ENCODE assay signal across 8 cellular contexts in genomic region chr6:90284745-90285481, GRCh38. TPM values are rescaled to one million over a fixed set of nuclear protein-coding genes. Genes with fewer than 3 reads are reported as not detected.
DNase-seq lines count a peak whose midpoint lies in the region; ATAC-seq and TF ChIP-seq lines count a peak whose summit lies in the region.

No MANE protein-coding gene starts in this region.

- no peaks in the 10 kb centered on the region for H3K27me3 ChIP-seq in ectodermal cell (ENCODE audit: control insufficient read depth, insufficient read depth, low read length, poor library complexity, severe bottlenecking)

- H3K4me1 ChIP-seq in ectodermal cell (ENCODE audit: control insufficient read depth, insufficient read depth, low read length): peaks cover 37% of the 10 kb centered on the region

- H3K27me3 Mint-ChIP-seq in activated CD4-positive, alpha-beta T cell treated with anti-CD3 and anti-CD28 coated beads, Interleukin-2, amount 10 ng/mL, durations not matched to agents 24 days and 14 days: no peaks in the 10 kb centered on the region
- no peaks in the 10 kb centered on the region for H3K27me3 Mint-ChIP-seq in naive thymus-derived CD8-positive, alpha-beta T cell

- intact Hi-C loops in activated CD4-positive, alpha-beta T cell treated with anti-CD3 and anti-CD28 coated beads, Interleukin-2, amount 10 ng/mL, durations not matched to agents 24 days and 14 days (cut with micrococcal nuclease): loop anchor here (1.0 to 10.0 kb wide), 17 partner anchors 11 to 460 kb away; partner anchors contain the start of genes BACH2 and CASP8AP2

- H3K27ac Mint-ChIP-seq in activated CD4-positive, alpha-beta T cell treated with anti-CD3 and anti-CD28 coated beads, Interleukin-2, amount 10 ng/mL, durations not matched to agents 24 days and 14 days: peak overlapping the region; percentile 94
- peak overlapping the region; percentile 89 to 99 (median 94) for H3K27ac Mint-ChIP-seq in naive thymus-derived CD8-positive, alpha-beta T cell

- POLR2A ChIA-PET in naive thymus-derived CD8-positive, alpha-beta T cell (lab: Charles Lee): interaction anchor here (0.6 to 6.9 kb wide), 22 partner anchors 8 to 344 kb away, joined by 3 to 97 read pairs (median 4); partner anchors contain the start of gene BACH2

- no peak overlapping the region for H3K27ac ChIP-seq in ectodermal cell (ENCODE audit: insufficient read depth, low read depth, low read length, poor library complexity, severe bottlenecking)

- no peaks in the 10 kb centered on the region for H3K9me3 ChIP-seq in ectodermal cell (ENCODE audit: control insufficient read depth, low read length)

- peaks cover 77% of the 10 kb centered on the region for H3K4me1 Mint-ChIP-seq in activated CD4-positive, alpha-beta T cell treated with anti-CD3 and anti-CD28 coated beads, Interleukin-2, amount 10 ng/mL, durations not matched to agents 24 days and 14 days
- H3K4me1 Mint-ChIP-seq in naive thymus-derived CD8-positive, alpha-beta T cell: peaks cover 53 to 93% (median 90%) of the 10 kb centered on the region in 4 donors

- H3K36me3 Mint-ChIP-seq in activated CD4-positive, alpha-beta T cell treated with anti-CD3 and anti-CD28 coated beads, Interleukin-2, amount 10 ng/mL, durations not matched to agents 24 days and 14 days (ENCODE audit: low read depth): peaks cover 51% of the 10 kb centered on the region
- peaks cover 0 to 19% (median 3%) of the 10 kb centered on the region in 3 donors for H3K36me3 Mint-ChIP-seq in naive thymus-derived CD8-positive, alpha-beta T cell

- ATAC-seq in HG02885 (IDR thresholded peaks at IDR 0.05; ENCODE audit: poor library complexity, unreplicated experiment): peak; percentile 88
- peak; percentile 2 to 24 for ATAC-seq in naive thymus-derived CD8-positive, alpha-beta T cell

- H3K4me3 Mint-ChIP-seq in activated CD4-positive, alpha-beta T cell treated with anti-CD3 and anti-CD28 coated beads, Interleukin-2, amount 10 ng/mL, durations not matched to agents 24 days and 14 days: peak overlapping the region; percentile 87
- H3K4me3 Mint-ChIP-seq in naive thymus-derived CD8-positive, alpha-beta T cell: peak overlapping the region; percentile 76 to 95 (median 86)

- H3K36me3 ChIP-seq in ectodermal cell (ENCODE audit: control insufficient read depth, insufficient read depth, low read length): no peaks in the 10 kb centered on the region

- H3K4me3 ChIP-seq in ectodermal cell (ENCODE audit: insufficient read depth, low read depth, low read length): peak overlapping the region; percentile 4

- WGBS in ectodermal cell, 2 experiments: 60 to 64% methylated on average over 7 of the region's 7 CpGs

- peak; percentile 83 for DNase-seq in activated CD4-positive, alpha-beta T cell treated with anti-CD3 and anti-CD28 coated beads, Interleukin-2, amount 10 ng/mL, durations not matched to agents 24 days and 14 days
- DNase-seq in activated CD4-positive, alpha-beta T cell treated with anti-CD3 and anti-CD28 coated beads, Interleukin-2, amount 50 U/mL, for 4 hours: no peak
- peak in 3 of 10 donors; percentile 29 to 62 (median 51) for DNase-seq in naive thymus-derived CD8-positive, alpha-beta T cell
- DNase-seq in iPS-NIHi7 (ENCODE audit: extremely low spot score): no peak
- DNase-seq in NCI-H446 (lab: John Stamatoyannopoulos, UW): no peak

- H3K9me3 Mint-ChIP-seq in activated CD4-positive, alpha-beta T cell treated with anti-CD3 and anti-CD28 coated beads, Interleukin-2, amount 10 ng/mL, durations not matched to agents 24 days and 14 days: peaks cover 3% of the 10 kb centered on the region
- peaks cover 0 to 2% (median 0%) of the 10 kb centered on the region in 9 donors for H3K9me3 Mint-ChIP-seq in naive thymus-derived CD8-positive, alpha-beta T cell

TF ChIP-seq in PFSK-1, 5 proteins besides CTCF, POLR2A, EP300 and RAD21:
- TF ChIP-seq POLR2AphosphoS5 (IDR thresholded peaks at IDR 0.05; ENCODE audit: low read depth, low read length) (no peak), TAF1 (IDR thresholded peaks at IDR 0.05; ENCODE audit: borderline replicate concordance, insufficient read depth, low read length) (peak; percentile 3; the same call in 1 of the 2 replicates), SIN3A (IDR thresholded peaks at IDR 0.05; ENCODE audit: borderline replicate concordance, insufficient read depth, low read length) (peak; percentile 45; the same call in 1 of the 2 replicates), FOXP2 (optimal IDR thresholded peaks at IDR 0.05; ENCODE audit: borderline replicate concordance, extremely low read depth, extremely low read length, insufficient read depth) (no peak), REST (IDR thresholded peaks at IDR 0.05; ENCODE audit: insufficient read depth in 1 of 2, low read depth in 2 of 2, low read length in 2 of 2) (no peak)

RNA-seq across cellular contexts. Expression of gene BACH2, which starts 11.7 kb away (rescaled TPM):
- total RNA-seq in activated CD4-positive, alpha-beta T cell treated with anti-CD3 and anti-CD28 coated beads, Interleukin-2, amount 10 ng/mL, durations not matched to agents 24 days and 14 days: 69.0 and 69.2 TPM in 2 replicates
- 19.6 TPM for polyA plus RNA-seq in PFSK-1 (2012; ENCODE audit: insufficient read length, low read depth)
- 9.9 TPM for polyA plus RNA-seq in ectodermal cell (2013, experiment 1 of 4)
- 13.0 TPM for polyA plus RNA-seq in ectodermal cell (2013, experiment 2 of 4)
- 7.6 TPM for polyA plus RNA-seq in ectodermal cell (2013, experiment 3 of 4)
- polyA plus RNA-seq in ectodermal cell (2013, experiment 4 of 4): 9.0 TPM
- total RNA-seq in naive thymus-derived CD8-positive, alpha-beta T cell: 100 to 1,000 TPM; 116 to 126 TPM
- 10 to 100 TPM; 17.5 to 29.3 (median 21.7) TPM for polyA plus RNA-seq in naive thymus-derived CD8-positive, alpha-beta T cell
